Comparison of ENCODE assay signal across 10 cellular contexts in genomic region chr1:110504221-110504620, GRCh38. TPM values are rescaled to one million over a fixed set of nuclear protein-coding genes. Genes with fewer than 3 reads are reported as not detected.
"Had no signal": no experiment of that assay in that cellular context is flagged by ENCODE, and none has a peak within 500 bp of the region (broad histone marks: within the 10 kb centered on the region; RNA-seq: fewer than 3 reads in every experiment).

No MANE protein-coding gene starts in this region.

- ATAC-seq: GM23338, HepG2, K562 had no signal

- H3K4me3 Mint-ChIP-seq: GM23338, H9, HFFc6 had no signal

- H3K27ac ChIP-seq: HL-60 had no signal

- H3K4me3 ChIP-seq: GM23338, K562 had no signal

- H3K27ac Mint-ChIP-seq: GM23338, H9, HFFc6 had no signal

- DNase-seq: H9, HCEC 1CT, HFFc6, KG1 had no signal

- H3K9me3 Mint-ChIP-seq: GM23338, H9, HFFc6 had no signal

RNA-seq across cellular contexts. Expression of gene KCNA10, which starts 14.8 kb away (rescaled TPM):
- total RNA-seq: GM23338, H1, H9, HepG2, HFFc6, HT1080, K562 had no signal
- polyA plus RNA-seq: GM23338, H1, HepG2, K562 had no signal

RNA-seq across cellular contexts. Expression of gene PROK1, which starts 53.3 kb away (rescaled TPM):
- total RNA-seq: GM23338, H1, H9, HepG2, HFFc6, HT1080, K562 had no signal
- polyA plus RNA-seq: GM23338 had no signal
